In genomic region chr18:48866028-48866733, GRCh38 we compare ENCODE assay signal across 10 cellular contexts.
A peak's percentile ranks its signal among the peaks of the same experiment; 100 is the strongest.
DNase-seq lines count a peak whose midpoint lies in the region; ATAC-seq and TF ChIP-seq lines count a peak whose summit lies in the region.
"Had no signal": no experiment of that assay in that cellular context is flagged by ENCODE, and none has a peak within 500 bp of the region (broad histone marks: within the 10 kb centered on the region; RNA-seq: fewer than 3 reads in every experiment).

No MANE protein-coding gene starts in this region.

- no peak for ATAC-seq in HG03196 (IDR thresholded peaks at IDR 0.05; ENCODE audit: unreplicated experiment)
- no peak for ATAC-seq in HG03045 (IDR thresholded peaks at IDR 0.05; ENCODE audit: unreplicated experiment)
- no peak for ATAC-seq in omental fat pad (ENCODE audit: low FRiP score)
- no peak for ATAC-seq in GM18520 (IDR thresholded peaks at IDR 0.05; ENCODE audit: unreplicated experiment)

- H3K4me3 ChIP-seq in fibroblast of pulmonary artery (replicated peaks; ENCODE audit: low read depth, low read length) = no peak overlapping the region
- H3K4me3 ChIP-seq: neural progenitor cell had no signal

- TF ChIP-seq CTCF in fibroblast of pulmonary artery (IDR thresholded peaks at IDR 0.05; ENCODE audit: low read length, missing control alignments) (no peak), omental fat pad (IDR thresholded peaks at IDR 0.05) (no peak)

- intact Hi-C loops in posterior cingulate gyrus (cut with DNase I) = no loop called here

- DNase-seq in EH (ENCODE audit: low read depth) = peak; percentile 58
- DNase-seq in NCI-H510A treated with DMSO at 0.1 percent for 48 hours (lab: John Stamatoyannopoulos, UW) = peak; percentile 57
- DNase-seq in fibroblast of pulmonary artery (ENCODE audit: low read depth) = peak; percentile 66
- DNase-seq in posterior cingulate gyrus = peak; percentile 59 to 97 (median 76)
- DNase-seq in omental fat pad (ENCODE audit: low spot score) = no peak
- DNase-seq: WERI-Rb-1 had no signal
